Comparison of ENCODE assay signal across 1 cellular context in the genomic region with DNA sequence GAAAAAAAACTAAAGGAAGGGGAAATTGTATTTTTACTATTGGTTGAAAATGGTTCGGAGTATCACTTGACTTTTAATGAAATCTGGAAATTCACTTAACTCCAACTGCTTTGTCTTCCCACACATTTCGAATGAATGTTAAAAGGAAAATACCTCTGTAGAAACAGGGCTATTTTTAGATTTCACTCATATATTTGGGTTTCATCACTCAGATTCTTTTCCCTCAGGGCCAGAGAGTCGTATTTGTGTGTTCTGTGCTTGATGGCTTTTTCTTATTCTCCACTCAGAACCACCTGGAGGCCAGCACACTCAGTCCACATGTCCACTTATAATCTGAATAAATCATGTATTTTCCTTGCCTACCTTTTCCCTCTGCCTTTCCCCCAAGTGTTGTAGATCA.
TF ChIP-seq lines count a peak whose summit lies in the region.

No MANE protein-coding gene starts in this region.

TF ChIP-seq in WTC11, 78 proteins besides CTCF, POLR2A, EP300 and RAD21 (continued from another document):
- TF ChIP-seq, protein P1, sequence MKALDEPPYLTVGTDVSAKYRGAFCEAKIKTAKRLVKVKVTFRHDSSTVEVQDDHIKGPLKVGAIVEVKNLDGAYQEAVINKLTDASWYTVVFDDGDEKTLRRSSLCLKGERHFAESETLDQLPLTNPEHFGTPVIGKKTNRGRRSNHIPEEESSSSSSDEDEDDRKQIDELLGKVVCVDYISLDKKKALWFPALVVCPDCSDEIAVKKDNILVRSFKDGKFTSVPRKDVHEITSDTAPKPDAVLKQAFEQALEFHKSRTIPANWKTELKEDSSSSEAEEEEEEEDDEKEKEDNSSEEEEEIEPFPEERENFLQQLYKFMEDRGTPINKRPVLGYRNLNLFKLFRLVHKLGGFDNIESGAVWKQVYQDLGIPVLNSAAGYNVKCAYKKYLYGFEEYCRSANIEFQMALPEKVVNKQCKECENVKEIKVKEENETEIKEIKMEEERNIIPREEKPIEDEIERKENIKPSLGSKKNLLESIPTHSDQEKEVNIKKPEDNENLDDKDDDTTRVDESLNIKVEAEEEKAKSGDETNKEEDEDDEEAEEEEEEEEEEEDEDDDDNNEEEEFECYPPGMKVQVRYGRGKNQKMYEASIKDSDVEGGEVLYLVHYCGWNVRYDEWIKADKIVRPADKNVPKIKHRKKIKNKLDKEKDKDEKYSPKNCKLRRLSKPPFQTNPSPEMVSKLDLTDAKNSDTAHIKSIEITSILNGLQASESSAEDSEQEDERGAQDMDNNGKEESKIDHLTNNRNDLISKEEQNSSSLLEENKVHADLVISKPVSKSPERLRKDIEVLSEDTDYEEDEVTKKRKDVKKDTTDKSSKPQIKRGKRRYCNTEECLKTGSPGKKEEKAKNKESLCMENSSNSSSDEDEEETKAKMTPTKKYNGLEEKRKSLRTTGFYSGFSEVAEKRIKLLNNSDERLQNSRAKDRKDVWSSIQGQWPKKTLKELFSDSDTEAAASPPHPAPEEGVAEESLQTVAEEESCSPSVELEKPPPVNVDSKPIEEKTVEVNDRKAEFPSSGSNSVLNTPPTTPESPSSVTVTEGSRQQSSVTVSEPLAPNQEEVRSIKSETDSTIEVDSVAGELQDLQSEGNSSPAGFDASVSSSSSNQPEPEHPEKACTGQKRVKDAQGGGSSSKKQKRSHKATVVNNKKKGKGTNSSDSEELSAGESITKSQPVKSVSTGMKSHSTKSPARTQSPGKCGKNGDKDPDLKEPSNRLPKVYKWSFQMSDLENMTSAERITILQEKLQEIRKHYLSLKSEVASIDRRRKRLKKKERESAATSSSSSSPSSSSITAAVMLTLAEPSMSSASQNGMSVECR (CRISPR knock-in tag; IDR thresholded peaks at IDR 0.05; ENCODE audit: borderline replicate concordance): no peak
